In the genomic region with DNA sequence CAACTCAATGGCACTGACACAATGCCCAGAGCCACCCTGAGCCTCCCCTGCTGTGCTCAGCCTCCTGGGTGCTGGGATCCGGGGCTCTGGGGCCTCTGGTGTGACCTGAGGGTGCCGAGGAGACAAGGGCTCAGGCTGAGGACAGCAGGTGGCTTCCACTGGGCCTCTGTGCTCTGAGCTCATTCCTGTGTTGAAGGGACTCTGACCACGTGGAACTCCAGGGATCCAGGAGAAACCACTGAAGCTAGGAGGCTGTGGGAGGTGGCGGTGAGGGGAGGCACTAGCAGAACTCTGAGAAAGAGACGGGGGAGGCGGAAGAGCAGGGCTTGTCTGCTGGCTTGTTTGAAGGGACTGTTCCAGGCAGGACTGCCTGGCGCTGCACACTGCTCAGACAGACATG, we compare ENCODE assay signal across 24 cellular contexts.
"Had no signal": no experiment of that assay in that cellular context is flagged by ENCODE, and none has a peak within 500 bp of the region (broad histone marks: within the 10 kb centered on the region; RNA-seq: fewer than 3 reads in every experiment).

No MANE protein-coding gene starts in this region.

- H3K4me3 ChIP-seq: colonic mucosa, left lung, right atrium auricular region, skin epidermis, suprapubic skin had no signal

- H3K27ac ChIP-seq: brain microvascular endothelial cell, colonic mucosa, left lung, right atrium auricular region, skin epidermis, suprapubic skin had no signal

- H3K9me3 Mint-ChIP-seq: activated CD8-positive, alpha-beta T cell treated with anti-CD3 and anti-CD28 coated beads for 36 hours; stimulated activated naive CD8-positive, alpha-beta T cell treated with anti-CD3 and anti-CD28 coated beads, Interleukin-15, amount 100 ng/mL, for 72 hours; type B pancreatic cell had no signal

- H3K4me1 Mint-ChIP-seq: activated naive CD4-positive, alpha-beta T cell treated with anti-CD3 and anti-CD28 coated beads, Interleukin-2, amount 10 ng/mL, durations not matched to agents 7 days and 5 days; activated naive CD8-positive, alpha-beta T cell treated with anti-CD3 and anti-CD28 coated beads, Interleukin-2, amount 50 U/mL, for 24 hours had no signal

- H3K9me3 ChIP-seq: colonic mucosa, left lung, right atrium auricular region, suprapubic skin had no signal

- H3K36me3 Mint-ChIP-seq: activated naive CD4-positive, alpha-beta T cell treated with anti-CD3 and anti-CD28 coated beads, Interleukin-2, amount 10 ng/mL, durations not matched to agents 7 days and 5 days; type B pancreatic cell had no signal

- H3K36me3 ChIP-seq: brain microvascular endothelial cell, colonic mucosa, left lung, right atrium auricular region, suprapubic skin had no signal

- H3K27me3 Mint-ChIP-seq: activated naive CD4-positive, alpha-beta T cell treated with anti-CD3 and anti-CD28 coated beads, Interleukin-2, amount 10 ng/mL, durations not matched to agents 7 days and 5 days had no signal

- H3K27me3 ChIP-seq: brain microvascular endothelial cell, colonic mucosa, right atrium auricular region had no signal

- H3K27ac Mint-ChIP-seq: activated CD8-positive, alpha-beta T cell treated with anti-CD3 and anti-CD28 coated beads for 36 hours; activated naive CD4-positive, alpha-beta T cell treated with anti-CD3 and anti-CD28 coated beads, Interleukin-2, amount 10 ng/mL, durations not matched to agents 7 days and 5 days; activated naive CD8-positive, alpha-beta T cell treated with anti-CD3 and anti-CD28 coated beads, Interleukin-2, amount 50 U/mL, for 24 hours; nephron progenitor cell; progenitor cell of endocrine pancreas; type B pancreatic cell had no signal

- H3K4me3 Mint-ChIP-seq: activated CD8-positive, alpha-beta T cell treated with anti-CD3 and anti-CD28 coated beads for 36 hours; activated naive CD4-positive, alpha-beta T cell treated with anti-CD3 and anti-CD28 coated beads, Interleukin-2, amount 10 ng/mL, durations not matched to agents 7 days and 5 days; activated naive CD8-positive, alpha-beta T cell treated with anti-CD3 and anti-CD28 coated beads, Interleukin-2, amount 50 U/mL, for 24 hours; nephron progenitor cell; type B pancreatic cell had no signal

- H3K4me1 ChIP-seq: colonic mucosa, left lung, right atrium auricular region, suprapubic skin had no signal

- DNase-seq: activated CD4-positive, alpha-beta T cell treated with anti-CD3 and anti-CD28 coated beads for 48 hours; activated CD4-positive, CD25-positive, alpha-beta regulatory T cell; activated CD8-positive, alpha-beta T cell treated with anti-CD3 and anti-CD28 coated beads for 36 hours; activated effector memory CD4-positive, alpha-beta T cell treated with Interleukin-2 at 50 U/mL for 16 hours; activated naive CD4-positive, alpha-beta T cell treated with anti-CD3 and anti-CD28 coated beads, Interleukin-2, amount 10 ng/mL, durations not matched to agents 7 days and 5 days; activated naive CD8-positive, alpha-beta T cell treated with anti-CD3 and anti-CD28 coated beads, Interleukin-2, amount 50 U/mL, for 24 hours; activated T-cell treated with anti-CD3 and anti-CD28 coated beads, Interleukin-2, amount 50 U/mL, for 1 hour; aorta; brain microvascular endothelial cell; central memory CD4-positive, alpha-beta T cell; colonic mucosa; foreskin melanocyte; hypothalamus; left lung; nephron progenitor cell; stimulated activated CD4-positive, alpha-beta T cell treated with anti-CD3 and anti-CD28 coated beads, Interleukin-2, amount 100 ng/mL, for 48 hours; stimulated activated naive CD8-positive, alpha-beta T cell treated with anti-CD3 and anti-CD28 coated beads, Interleukin-15, amount 100 ng/mL, for 72 hours; T-helper 1 cell; T-helper 9 cell had no signal

- ATAC-seq: activated CD8-positive, alpha-beta T cell treated with anti-CD3 and anti-CD28 coated beads for 36 hours; activated naive CD8-positive, alpha-beta T cell treated with anti-CD3 and anti-CD28 coated beads, Interleukin-2, amount 50 U/mL, for 24 hours; left lung had no signal
